In genomic region chr2:9770308-9771100, GRCh38 we compare ENCODE assay signal across 1 cellular context.
TF ChIP-seq lines count a peak whose summit lies in the region.

No MANE protein-coding gene starts in this region.

TF ChIP-seq in K562, 482 proteins besides CTCF, POLR2A, EP300 and RAD21 (continued from another document):
- TF ChIP-seq ZNF592 (IDR thresholded peaks at IDR 0.05) (no peak), ATF7 (IDR thresholded peaks at IDR 0.05) (peak; percentile 71; the same call in 1 of the 2 replicates), CBX1 (IDR thresholded peaks at IDR 0.05; ENCODE audit: low read depth) (no peak), SLC30A9 (CRISPR knock-in tag; IDR thresholded peaks at IDR 0.05) (no peak), ZBTB8A (IDR thresholded peaks at IDR 0.05; ENCODE audit: partially characterized antibody) (no peak), TEAD4 (IDR thresholded peaks at IDR 0.05; ENCODE audit: low read length) (peak; percentile 39; the same call in 1 of the 2 replicates), TEAD4 (CRISPR knock-in tag; IDR thresholded peaks at IDR 0.05; ENCODE audit: borderline replicate concordance) (no peak), MAZ (CRISPR knock-in tag; conservative IDR thresholded peaks at IDR 0.05 in 1 of 2, IDR thresholded peaks at IDR 0.05 in 1 of 2) (peak in 1 of 2 experiments; percentile 47; a peak in 2 of 4 replicates), SMARCE1 (IDR thresholded peaks at IDR 0.05) (0 out of 2 replicates have a peak, but pooled peaks have one; percentile 22), BDP1 (IDR thresholded peaks at IDR 0.05; ENCODE audit: insufficient read depth, insufficient read length) (no peak), TARDBP (IDR thresholded peaks at IDR 0.05) (no peak), BHLHE40 (IDR thresholded peaks at IDR 0.05; ENCODE audit: low read length) (peak; percentile 23; the same call in 1 of the 2 replicates), ILK (tag; IDR thresholded peaks at IDR 0.05; ENCODE audit: borderline replicate concordance, low read depth) (no peak), NFE2 (IDR thresholded peaks at IDR 0.05; ENCODE audit: low read depth) (no peak; the same call in 1 of the 2 replicates), RCOR1 (IDR thresholded peaks at IDR 0.05; ENCODE audit: borderline replicate concordance in 1 of 2, low read depth in 2 of 2, low read length in 2 of 2) (peak in 1 of 2 experiments; percentile 71; a peak in 2 of 4 replicates), ESRRA (IDR thresholded peaks at IDR 0.05; ENCODE audit: borderline replicate concordance, low read depth) (no peak), ZNF140 (CRISPR knock-in tag; IDR thresholded peaks at IDR 0.05) (no peak), GABPB2 (CRISPR knock-in tag; conservative IDR thresholded peaks at IDR 0.05) (no peak), ERF (CRISPR knock-in tag; IDR thresholded peaks at IDR 0.05) (no peak), RBM39 (optimal IDR thresholded peaks at IDR 0.05; ENCODE audit: low read depth, low read length) (no peak), UBTF (IDR thresholded peaks at IDR 0.05; ENCODE audit: borderline replicate concordance in 1 of 2, low read depth in 2 of 2, low read length in 2 of 2) (no peak), ZBTB1 (CRISPR knock-in tag; IDR thresholded peaks at IDR 0.05; ENCODE audit: borderline replicate concordance, low read depth) (no peak), SREBF2 (CRISPR knock-in tag; IDR thresholded peaks at IDR 0.05) (no peak), CREM (IDR thresholded peaks at IDR 0.05; ENCODE audit: low read depth) (0 out of 2 replicates have a peak, but pooled peaks have one; percentile 28), RNF2 (IDR thresholded peaks at IDR 0.05) (peak; percentile 20; the same call in 1 of the 2 replicates), FOXM1 (IDR thresholded peaks at IDR 0.05; ENCODE audit: low read depth) (no peak), FOXM1 (CRISPR knock-in tag; IDR thresholded peaks at IDR 0.05; ENCODE audit: low read depth) (peak; percentile 12; the same call in 1 of the 2 replicates), TBP (optimal IDR thresholded peaks at IDR 0.05; ENCODE audit: low read depth, low read length) (no peak), SOX6 (IDR thresholded peaks at IDR 0.05) (no peak), FOXA3 (CRISPR knock-in tag; conservative IDR thresholded peaks at IDR 0.05 in 1 of 2, IDR thresholded peaks at IDR 0.05 in 1 of 2) (0 out of 4 replicates have a peak, but pooled peaks of 1 of the 2 experiments have one; percentile 25), SNRNP70 (optimal IDR thresholded peaks at IDR 0.05; ENCODE audit: low read depth, low read length) (no peak), TFE3 (CRISPR knock-in tag; IDR thresholded peaks at IDR 0.05) (no peak), HDAC2 (IDR thresholded peaks at IDR 0.05) (0 out of 2 replicates have a peak, but pooled peaks have one; percentile 32), BRF2 (IDR thresholded peaks at IDR 0.05; ENCODE audit: borderline replicate concordance, insufficient read depth, insufficient read length) (no peak), PYGO2 (tag; IDR thresholded peaks at IDR 0.05) (no peak)
- TF ChIP-seq, protein P1, sequence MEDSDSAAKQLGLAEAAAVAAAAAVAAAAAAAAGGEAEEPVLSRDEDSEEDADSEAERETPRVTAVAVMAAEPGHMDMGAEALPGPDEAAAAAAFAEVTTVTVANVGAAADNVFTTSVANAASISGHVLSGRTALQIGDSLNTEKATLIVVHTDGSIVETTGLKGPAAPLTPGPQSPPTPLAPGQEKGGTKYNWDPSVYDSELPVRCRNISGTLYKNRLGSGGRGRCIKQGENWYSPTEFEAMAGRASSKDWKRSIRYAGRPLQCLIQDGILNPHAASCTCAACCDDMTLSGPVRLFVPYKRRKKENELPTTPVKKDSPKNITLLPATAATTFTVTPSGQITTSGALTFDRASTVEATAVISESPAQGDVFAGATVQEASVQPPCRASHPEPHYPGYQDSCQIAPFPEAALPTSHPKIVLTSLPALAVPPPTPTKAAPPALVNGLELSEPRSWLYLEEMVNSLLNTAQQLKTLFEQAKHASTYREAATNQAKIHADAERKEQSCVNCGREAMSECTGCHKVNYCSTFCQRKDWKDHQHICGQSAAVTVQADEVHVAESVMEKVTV (CRISPR knock-in tag; IDR thresholded peaks at IDR 0.05): 0 out of 2 replicates have a peak, but pooled peaks have one; percentile 39
- TF ChIP-seq, protein P2, sequence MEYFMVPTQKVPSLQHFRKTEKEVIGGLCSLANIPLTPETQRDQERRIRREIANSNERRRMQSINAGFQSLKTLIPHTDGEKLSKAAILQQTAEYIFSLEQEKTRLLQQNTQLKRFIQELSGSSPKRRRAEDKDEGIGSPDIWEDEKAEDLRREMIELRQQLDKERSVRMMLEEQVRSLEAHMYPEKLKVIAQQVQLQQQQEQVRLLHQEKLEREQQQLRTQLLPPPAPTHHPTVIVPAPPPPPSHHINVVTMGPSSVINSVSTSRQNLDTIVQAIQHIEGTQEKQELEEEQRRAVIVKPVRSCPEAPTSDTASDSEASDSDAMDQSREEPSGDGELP (CRISPR knock-in tag; IDR thresholded peaks at IDR 0.05; ENCODE audit: borderline replicate concordance): peak; percentile 92
- TF ChIP-seq, protein P3, sequence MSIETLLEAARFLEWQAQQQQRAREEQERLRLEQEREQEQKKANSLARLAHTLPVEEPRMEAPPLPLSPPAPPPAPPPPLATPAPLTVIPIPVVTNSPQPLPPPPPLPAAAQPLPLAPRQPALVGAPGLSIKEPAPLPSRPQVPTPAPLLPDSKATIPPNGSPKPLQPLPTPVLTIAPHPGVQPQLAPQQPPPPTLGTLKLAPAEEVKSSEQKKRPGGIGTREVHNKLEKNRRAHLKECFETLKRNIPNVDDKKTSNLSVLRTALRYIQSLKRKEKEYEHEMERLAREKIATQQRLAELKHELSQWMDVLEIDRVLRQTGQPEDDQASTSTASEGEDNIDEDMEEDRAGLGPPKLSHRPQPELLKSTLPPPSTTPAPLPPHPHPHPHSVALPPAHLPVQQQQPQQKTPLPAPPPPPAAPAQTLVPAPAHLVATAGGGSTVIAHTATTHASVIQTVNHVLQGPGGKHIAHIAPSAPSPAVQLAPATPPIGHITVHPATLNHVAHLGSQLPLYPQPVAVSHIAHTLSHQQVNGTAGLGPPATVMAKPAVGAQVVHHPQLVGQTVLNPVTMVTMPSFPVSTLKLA (conservative IDR thresholded peaks at IDR 0.05): no peak
TF ChIP-seq in K562: peak in this region for 30.
